Comparison of ENCODE assay signal across 1 cellular context in the genomic region with DNA sequence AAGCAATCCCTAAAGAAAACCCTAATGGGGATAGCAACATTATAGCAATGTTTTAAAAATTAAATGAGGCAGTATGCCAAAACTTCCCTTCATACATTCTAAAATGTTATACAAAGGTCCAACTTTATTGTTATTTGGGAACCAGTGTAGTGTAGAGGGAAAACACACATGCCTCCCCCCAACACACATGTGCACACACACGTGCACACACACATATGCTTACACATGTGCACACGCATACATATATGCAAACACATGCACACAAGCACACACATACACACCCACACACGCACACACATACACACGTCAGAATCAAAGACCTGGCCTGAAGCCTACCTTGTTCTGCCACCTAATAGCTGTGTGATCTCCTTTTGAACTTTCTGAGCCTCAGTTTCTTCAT.
TF ChIP-seq lines count a peak whose summit lies in the region.

No MANE protein-coding gene starts in this region.

TF ChIP-seq in HepG2, 621 proteins besides CTCF, POLR2A, EP300 and RAD21 (continued from another document):
- TF ChIP-seq MNT (IDR thresholded peaks at IDR 0.05): peak; percentile 94
